8 cellular contexts compared by ENCODE assay signal in genomic region chr1:113784104-113784779, GRCh38. TPM values are rescaled to one million over a fixed set of nuclear protein-coding genes. Genes with fewer than 3 reads are reported as not detected.
DNase-seq lines count a peak whose midpoint lies in the region; ATAC-seq and TF ChIP-seq lines count a peak whose summit lies in the region.

No MANE protein-coding gene starts in this region.

- H3K36me3 Mint-ChIP-seq in activated naive CD8-positive, alpha-beta T cell treated with anti-CD3 and anti-CD28 coated beads, Interleukin-2, amount 10 ng/mL, durations not matched to agents 7 days and 5 days = peaks cover 35% of the 10 kb centered on the region
- peaks cover 2% of the 10 kb centered on the region; the same call in 1 of the 2 replicates for H3K36me3 Mint-ChIP-seq in WTC11

- no peak for TF ChIP-seq CTCF in WTC11 (IDR thresholded peaks at IDR 0.05)

- DNase-seq in CD1c-positive myeloid dendritic cell (ENCODE audit: extremely low spot score) (peak; percentile 36), GM19240 (ENCODE audit: insufficient read length, low spot score) (no peak), 8988T (no peak), WTC11 (ENCODE audit: low spot score) (no peak)
- DNase-seq in activated naive CD8-positive, alpha-beta T cell treated with anti-CD3 and anti-CD28 coated beads, Interleukin-2, amount 10 ng/mL, durations not matched to agents 7 days and 5 days = no peak

- H3K4me3 Mint-ChIP-seq in activated naive CD8-positive, alpha-beta T cell treated with anti-CD3 and anti-CD28 coated beads, Interleukin-2, amount 10 ng/mL, durations not matched to agents 7 days and 5 days = peak overlapping the region; percentile 81
- no peak overlapping the region for H3K4me3 Mint-ChIP-seq in WTC11

- peaks cover 40% of the 10 kb centered on the region for H3K4me1 Mint-ChIP-seq in activated naive CD8-positive, alpha-beta T cell treated with anti-CD3 and anti-CD28 coated beads, Interleukin-2, amount 10 ng/mL, durations not matched to agents 7 days and 5 days
- H3K4me1 Mint-ChIP-seq in WTC11 = peaks cover 23% of the 10 kb centered on the region

- CTCF ChIA-PET in WTC11 (lab: Charles Lee) = no interaction called here

- POLR2A ChIA-PET in activated naive CD8-positive, alpha-beta T cell treated with anti-CD3 and anti-CD28 coated beads, Interleukin-2, amount 10 ng/mL, durations not matched to agents 7 days and 5 days (lab: Charles Lee) = interaction anchor here (0.5 to 4.3 kb wide), 5 partner anchors 25 to 151 kb away, joined by 3 to 23 read pairs (median 5); partner anchors contain the start of genes PHTF1 and RSBN1
- POLR2A ChIA-PET in WTC11 (lab: Charles Lee) = no interaction called here

- ATAC-seq in GM19395 (IDR thresholded peaks at IDR 0.05; ENCODE audit: unreplicated experiment) = peak; percentile 77
- peak; percentile 66 for ATAC-seq in HG03342 (IDR thresholded peaks at IDR 0.05; ENCODE audit: unreplicated experiment)
- peak; percentile 27 for ATAC-seq in activated naive CD8-positive, alpha-beta T cell treated with anti-CD3 and anti-CD28 coated beads, Interleukin-2, amount 10 ng/mL, durations not matched to agents 7 days and 5 days (ENCODE audit: low read depth)
- no peak for ATAC-seq in WTC11

- H3K27ac Mint-ChIP-seq in activated naive CD8-positive, alpha-beta T cell treated with anti-CD3 and anti-CD28 coated beads, Interleukin-2, amount 10 ng/mL, durations not matched to agents 7 days and 5 days = peak overlapping the region; percentile 98
- H3K27ac Mint-ChIP-seq in WTC11 = no peak overlapping the region

- no peaks in the 10 kb centered on the region for H3K9me3 Mint-ChIP-seq in activated naive CD8-positive, alpha-beta T cell treated with anti-CD3 and anti-CD28 coated beads, Interleukin-2, amount 10 ng/mL, durations not matched to agents 7 days and 5 days
- H3K9me3 Mint-ChIP-seq in WTC11 = no peaks in the 10 kb centered on the region

- H3K27me3 Mint-ChIP-seq in activated naive CD8-positive, alpha-beta T cell treated with anti-CD3 and anti-CD28 coated beads, Interleukin-2, amount 10 ng/mL, durations not matched to agents 7 days and 5 days = no peaks in the 10 kb centered on the region
- H3K27me3 Mint-ChIP-seq in WTC11 (ENCODE audit: low read depth) = no peaks in the 10 kb centered on the region

- H3K4me3 ChIP-seq in skin epidermis = no peak overlapping the region

- H3K27ac ChIP-seq in skin epidermis = peak overlapping the region in 15 of 21 experiments; percentile 2 to 87 (median 48)

TF ChIP-seq in WTC11, 78 proteins besides CTCF, POLR2A, EP300 and RAD21:
- TF ChIP-seq KAT7 (CRISPR knock-in tag; IDR thresholded peaks at IDR 0.05; ENCODE audit: borderline replicate concordance) = no peak
- TF ChIP-seq JAZF1 (CRISPR knock-in tag; IDR thresholded peaks at IDR 0.05) = no peak
- TF ChIP-seq ATF2 (CRISPR knock-in tag; IDR thresholded peaks at IDR 0.05; ENCODE audit: borderline replicate concordance, low read depth) = no peak

RNA-seq across cellular contexts. Expression of gene PHTF1, which starts 25.0 kb away (rescaled TPM):
- 10 to 100 TPM; 19.2 to 22.6 TPM for total RNA-seq in activated naive CD8-positive, alpha-beta T cell treated with anti-CD3 and anti-CD28 coated beads, Interleukin-2, amount 10 ng/mL, durations not matched to agents 7 days and 5 days
- 23.9 to 28.7 TPM (median 25.2 TPM) in 3 replicates for total RNA-seq in WTC11 (2021)

RNA-seq across cellular contexts. Expression of gene RSBN1, which starts 28.0 kb away (rescaled TPM):
- total RNA-seq in activated naive CD8-positive, alpha-beta T cell treated with anti-CD3 and anti-CD28 coated beads, Interleukin-2, amount 10 ng/mL, durations not matched to agents 7 days and 5 days = 10 to 100 TPM; 32.7 to 37.0 TPM
- total RNA-seq in WTC11 (2021) = 15.5 to 19.3 TPM (median 19.1 TPM) in 3 replicates
